In genomic region chr3:31288224-31288623, GRCh38 we compare ENCODE assay signal across 15 cellular contexts.
DNase-seq lines count a peak whose midpoint lies in the region; ATAC-seq and TF ChIP-seq lines count a peak whose summit lies in the region.
"Had no signal": no experiment of that assay in that cellular context is flagged by ENCODE, and none has a peak within 500 bp of the region (broad histone marks: within the 10 kb centered on the region; RNA-seq: fewer than 3 reads in every experiment).

No MANE protein-coding gene starts in this region.

- H2AFZ ChIP-seq in mammary epithelial cell (ENCODE audit: low read depth, low read length) = no peak overlapping the region

- H3K4me1 ChIP-seq in mammary epithelial cell (ENCODE audit: insufficient read depth, low read length) (peaks cover 44% of the 10 kb centered on the region), suprapubic skin (peaks cover 21% of the 10 kb centered on the region)
- H3K4me1 ChIP-seq: HAP-1 had no signal

- POLR2A ChIA-PET in MCF 10A (lab: Yijun Ruan, JAX) = interaction anchor here (0.7 kb wide), 1 partner anchor 1700 kb away, joined by 3 read pairs; no protein-coding TSS in a partner anchor

- no peaks in the 10 kb centered on the region for H3K79me2 ChIP-seq in mammary epithelial cell (ENCODE audit: insufficient read depth, low read length)

- dilution Hi-C loops in mammary epithelial cell (cut with HindIII; ENCODE audit: low sequenced_read_pairs) = no loop called here

- no peak overlapping the region for H3K9ac ChIP-seq in mammary epithelial cell (ENCODE audit: insufficient read depth, low read length)

- DNase-seq in mammary epithelial cell (no peak), MCF 10A (ENCODE audit: unreplicated experiment) (no peak), nephron progenitor cell (peak; percentile 4), suprapubic skin (ENCODE audit: low spot score in 2 of 2) (no peak), NCI-H1436 treated with DMSO at 0.1 percent for 48 hours (lab: John Stamatoyannopoulos, UW) (no peak), hypothalamus (lab: John Stamatoyannopoulos, UW) (no peak)
- no peak for DNase-seq in activated naive CD8-positive, alpha-beta T cell treated with anti-CD3 and anti-CD28 coated beads, Interleukin-2, amount 50 U/mL, for 24 hours
- DNase-seq: amniotic stem cell, glutamatergic neuron, NCI-H187, NCI-H446 had no signal

- H3K9me3 ChIP-seq in mammary epithelial cell (replicated peaks; ENCODE audit: insufficient read depth, low read length) (no peaks in the 10 kb centered on the region), suprapubic skin (no peaks in the 10 kb centered on the region)
- H3K9me3 ChIP-seq: HAP-1, neutrophil, vagina had no signal

- H3K27me3 ChIP-seq in mammary epithelial cell (ENCODE audit: insufficient read depth, low read length) (no peaks in the 10 kb centered on the region), suprapubic skin (no peaks in the 10 kb centered on the region)
- H3K27me3 ChIP-seq: neutrophil, vagina had no signal

- H3K4me1 Mint-ChIP-seq in MCF 10A (ENCODE audit: insufficient read depth, unreplicated experiment) (peaks cover 9% of the 10 kb centered on the region), nephron progenitor cell (peaks cover 91% of the 10 kb centered on the region)
- peaks cover 29% of the 10 kb centered on the region for H3K4me1 Mint-ChIP-seq in activated naive CD8-positive, alpha-beta T cell treated with anti-CD3 and anti-CD28 coated beads, Interleukin-2, amount 50 U/mL, for 24 hours

- in situ Hi-C loops in mammary epithelial cell (cut with MboI; ENCODE audit: low sequenced_read_pairs in 2 of 2) = no loop called here

- WGBS in mammary epithelial cell (ENCODE audit: low coverage, missing lambda C conversion rate) = 97% methylated on average over 9 of the region's 9 CpGs
- 75% methylated on average over 9 of the region's 9 CpGs for WGBS in suprapubic skin

- H4K20me1 ChIP-seq in mammary epithelial cell (ENCODE audit: insufficient read depth, low read length) = no peaks in the 10 kb centered on the region

- no peaks in the 10 kb centered on the region for H3K9me3 Mint-ChIP-seq in MCF 10A (ENCODE audit: unreplicated experiment)
- H3K9me3 Mint-ChIP-seq in activated naive CD8-positive, alpha-beta T cell treated with anti-CD3 and anti-CD28 coated beads, Interleukin-2, amount 50 U/mL, for 24 hours = no peaks in the 10 kb centered on the region
- peaks cover 4% of the 10 kb centered on the region for H3K9me3 Mint-ChIP-seq in nephron progenitor cell

- intact Hi-C loops in mammary epithelial cell (cut with micrococcal nuclease) = no loop called here
- intact Hi-C loops in MCF 10A (cut with micrococcal nuclease) = no loop called here

- peak overlapping the region; percentile 34 for H3K27ac ChIP-seq in mammary epithelial cell (ENCODE audit: insufficient read depth, low read depth, low read length)
- peak overlapping the region; percentile 10 for H3K27ac ChIP-seq in suprapubic skin
- H3K27ac ChIP-seq: neutrophil, vagina had no signal

- peak overlapping the region; percentile 65 for H3K4me2 ChIP-seq in mammary epithelial cell (ENCODE audit: insufficient read depth, low read depth, low read length)

- H3K36me3 Mint-ChIP-seq in MCF 10A (ENCODE audit: insufficient read depth, unreplicated experiment) = no peaks in the 10 kb centered on the region
- H3K36me3 Mint-ChIP-seq in activated naive CD8-positive, alpha-beta T cell treated with anti-CD3 and anti-CD28 coated beads, Interleukin-2, amount 50 U/mL, for 24 hours (ENCODE audit: low read depth) = no peaks in the 10 kb centered on the region
- no peaks in the 10 kb centered on the region for H3K36me3 Mint-ChIP-seq in nephron progenitor cell (ENCODE audit: low read depth)

- H3K4me3 ChIP-seq in mammary epithelial cell (replicated peaks in 1 of 3; ENCODE audit: insufficient read depth in 1 of 3, low read depth in 2 of 3, low read length in 3 of 3) = no peak overlapping the region
- no peak overlapping the region for H3K4me3 ChIP-seq in suprapubic skin
- H3K4me3 ChIP-seq: HAP-1, vagina had no signal

- CTCF ChIA-PET in mammary epithelial cell (lab: Charles Lee; ENCODE audit: low non-redundant PET) (no interaction called here), MCF 10A (lab: Yijun Ruan, JAX) (interaction anchor here (0.7 kb wide), 1 partner anchor 266 kb away, joined by 3 read pairs; no protein-coding TSS in a partner anchor)

- H3K27ac Mint-ChIP-seq in MCF 10A (ENCODE audit: low read depth, unreplicated experiment) (no peak overlapping the region), nephron progenitor cell (peak overlapping the region; percentile 97)
- peak overlapping the region; percentile 69 for H3K27ac Mint-ChIP-seq in activated naive CD8-positive, alpha-beta T cell treated with anti-CD3 and anti-CD28 coated beads, Interleukin-2, amount 50 U/mL, for 24 hours

- no peaks in the 10 kb centered on the region for H3K36me3 ChIP-seq in mammary epithelial cell (ENCODE audit: insufficient read depth, low read length)
- no peaks in the 10 kb centered on the region for H3K36me3 ChIP-seq in suprapubic skin
- H3K36me3 ChIP-seq: HAP-1, neutrophil, vagina had no signal

- TF ChIP-seq POLR2A in suprapubic skin (IDR thresholded peaks at IDR 0.05) = no peak

- no peak for TF ChIP-seq EP300 in suprapubic skin (IDR thresholded peaks at IDR 0.05)

- H3K27me3 Mint-ChIP-seq in MCF 10A (ENCODE audit: insufficient read depth, unreplicated experiment) (no peaks in the 10 kb centered on the region), nephron progenitor cell (ENCODE audit: low read depth, poor library complexity) (peaks cover 1% of the 10 kb centered on the region)
- no peaks in the 10 kb centered on the region for H3K27me3 Mint-ChIP-seq in activated naive CD8-positive, alpha-beta T cell treated with anti-CD3 and anti-CD28 coated beads, Interleukin-2, amount 50 U/mL, for 24 hours

- BruUV-seq in mammary epithelial cell (replicated peaks; lab: Mats Ljungman, UMichigan) = no TSS peak
- no TSS peak for BruUV-seq in MCF 10A (replicated peaks; lab: Mats Ljungman, UMichigan)

- TF ChIP-seq CTCF in mammary epithelial cell (conservative IDR thresholded peaks at IDR 0.05 in 1 of 2, IDR thresholded peaks at IDR 0.05 in 1 of 2; ENCODE audit: extremely low read depth in 1 of 2, insufficient read depth in 1 of 2, low read depth in 1 of 2, low read length in 2 of 2) = no peak
- no peak for TF ChIP-seq CTCF in MCF 10A (IDR thresholded peaks at IDR 0.05; ENCODE audit: unreplicated experiment)
- TF ChIP-seq CTCF in nephron progenitor cell (IDR thresholded peaks at IDR 0.05) = no peak
- no peak for TF ChIP-seq CTCF in suprapubic skin (IDR thresholded peaks at IDR 0.05)

- ATAC-seq in activated naive CD8-positive, alpha-beta T cell treated with anti-CD3 and anti-CD28 coated beads, Interleukin-2, amount 50 U/mL, for 24 hours = no peak
- no peak for ATAC-seq in GM21723 (IDR thresholded peaks at IDR 0.05; ENCODE audit: unreplicated experiment)

- H3K4me3 Mint-ChIP-seq in MCF 10A (ENCODE audit: unreplicated experiment) (no peak overlapping the region), nephron progenitor cell (peak overlapping the region; percentile 16)
- H3K4me3 Mint-ChIP-seq in activated naive CD8-positive, alpha-beta T cell treated with anti-CD3 and anti-CD28 coated beads, Interleukin-2, amount 50 U/mL, for 24 hours = no peak overlapping the region
